ENCODE assay signal across 1 cellular context in genomic region chr16:88381820-88382451, GRCh38.
TF ChIP-seq lines count a peak whose summit lies in the region.

No MANE protein-coding gene starts in this region.

TF ChIP-seq in GM23338, 12 proteins besides CTCF, POLR2A, EP300 and RAD21 (continued from another document):
- no peak for TF ChIP-seq ZNF462 (CRISPR knock-in tag; IDR thresholded peaks at IDR 0.05)
- TF ChIP-seq STAT1 (IDR thresholded peaks at IDR 0.05; ENCODE audit: unreplicated experiment) = no peak
- TF ChIP-seq CREB1 (CRISPR knock-in tag; IDR thresholded peaks at IDR 0.05; ENCODE audit: low read depth) = no peak
- TF ChIP-seq EZH2 (IDR thresholded peaks at IDR 0.05; ENCODE audit: low read depth, unreplicated experiment) = no peak
- no peak for TF ChIP-seq JUNB (IDR thresholded peaks at IDR 0.05; ENCODE audit: unreplicated experiment)
- TF ChIP-seq EZH2phosphoT487 (IDR thresholded peaks at IDR 0.05; ENCODE audit: unreplicated experiment) = no peak
- TF ChIP-seq POLR2AphosphoS5 (IDR thresholded peaks at IDR 0.05; ENCODE audit: low read depth) = no peak
- TF ChIP-seq ZNF331 (CRISPR knock-in tag; IDR thresholded peaks at IDR 0.05; ENCODE audit: low read depth) = no peak
- no peak for TF ChIP-seq NANOG (IDR thresholded peaks at IDR 0.05; ENCODE audit: borderline replicate concordance)
- no peak for TF ChIP-seq ZNF114 (CRISPR knock-in tag; IDR thresholded peaks at IDR 0.05)
- TF ChIP-seq ETS1 (IDR thresholded peaks at IDR 0.05) = no peak
